11 cellular contexts compared by ENCODE assay signal in the genomic region with DNA sequence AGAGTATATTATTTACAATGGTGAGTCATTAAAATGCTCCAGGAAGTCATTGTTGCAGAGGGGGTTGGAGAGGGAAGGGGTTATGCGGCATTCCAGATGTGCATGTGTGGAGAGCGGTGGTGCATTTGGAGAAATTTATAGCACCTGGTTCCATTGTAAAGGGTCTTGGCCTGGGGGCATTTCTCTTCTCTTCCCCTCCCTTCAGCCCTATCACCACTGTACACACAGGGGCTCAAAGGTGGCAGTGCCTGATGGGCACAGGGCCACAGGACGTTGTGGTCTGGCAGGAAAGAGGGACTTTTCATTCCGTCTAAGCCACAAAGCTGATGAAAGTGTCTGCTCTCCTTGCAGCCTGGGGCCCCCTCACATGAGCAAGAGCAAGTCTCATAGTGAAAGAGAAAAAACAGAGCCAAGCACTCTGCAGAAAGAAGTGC.
DNase-seq lines count a peak whose midpoint lies in the region; ATAC-seq and TF ChIP-seq lines count a peak whose summit lies in the region.
"Had no signal": no experiment of that assay in that cellular context is flagged by ENCODE, and none has a peak within 500 bp of the region (broad histone marks: within the 10 kb centered on the region; RNA-seq: fewer than 3 reads in every experiment).

No MANE protein-coding gene starts in this region.

- no peak overlapping the region for H3K27ac ChIP-seq in heart right ventricle

- peaks cover 29% of the 10 kb centered on the region for H3K9me3 Mint-ChIP-seq in activated CD4-positive, alpha-beta memory T cell treated with anti-CD3 and anti-CD28 coated beads for 36 hours

- CTCF ChIA-PET in activated CD4-positive, alpha-beta memory T cell treated with anti-CD3 and anti-CD28 coated beads for 36 hours (lab: Charles Lee) = no interaction called here

- TF ChIP-seq CTCF in HFF-Myc (IDR thresholded peaks at IDR 0.05; ENCODE audit: low read depth, low read length, missing control alignments) (no peak), heart right ventricle (IDR thresholded peaks at IDR 0.05) (no peak)

- no peaks in the 10 kb centered on the region for H3K27me3 Mint-ChIP-seq in activated CD4-positive, alpha-beta memory T cell treated with anti-CD3 and anti-CD28 coated beads for 36 hours
- H3K27me3 Mint-ChIP-seq: activated naive CD4-positive, alpha-beta T cell treated with anti-CD3 and anti-CD28 coated beads, Interleukin-2, amount 50 U/mL, for 24 hours; IgD-negative memory B cell had no signal

- H3K27me3 ChIP-seq in MG63 (no peaks in the 10 kb centered on the region), heart right ventricle (no peaks in the 10 kb centered on the region)

- DNase-seq in HFF-Myc (ENCODE audit: extremely low read depth, low read depth) (peak; percentile 77), MG63 (peak; percentile 67), left kidney (ENCODE audit: low read depth, low spot score) (peak; percentile 71), heart right ventricle (no peak), ecto neural progenitor cell (ENCODE audit: low spot score) (no peak)
- no peak for DNase-seq in activated effector memory CD4-positive, alpha-beta T cell treated with anti-CD3 and anti-CD28 coated beads, Interleukin-2, amount 50 U/mL, for 16 hours
- DNase-seq in activated CD4-positive, alpha-beta memory T cell treated with anti-CD3 and anti-CD28 coated beads for 36 hours = no peak
- DNase-seq: naive B cell had no signal

- H3K9me3 ChIP-seq in MG63 (no peaks in the 10 kb centered on the region), heart right ventricle (no peaks in the 10 kb centered on the region)

- H3K36me3 ChIP-seq in MG63 = no peaks in the 10 kb centered on the region
- no peaks in the 10 kb centered on the region for H3K36me3 ChIP-seq in heart right ventricle

- POLR2A ChIA-PET in activated CD4-positive, alpha-beta memory T cell treated with anti-CD3 and anti-CD28 coated beads for 36 hours (lab: Charles Lee) = no interaction called here

- no peak overlapping the region for H3K27ac Mint-ChIP-seq in activated CD4-positive, alpha-beta memory T cell treated with anti-CD3 and anti-CD28 coated beads for 36 hours
- H3K27ac Mint-ChIP-seq: activated naive CD4-positive, alpha-beta T cell treated with anti-CD3 and anti-CD28 coated beads, Interleukin-2, amount 50 U/mL, for 24 hours; IgD-negative memory B cell; naive B cell had no signal

- H3K4me3 ChIP-seq in HFF-Myc (replicated peaks; ENCODE audit: low read depth, low read length) (no peak overlapping the region), MG63 (no peak overlapping the region), heart right ventricle (no peak overlapping the region)

- WGBS in heart right ventricle, 2 donors = 57 to 58% methylated on average over 4 of the region's 4 CpGs

- intact Hi-C loops in heart right ventricle (cut with DNase I) = no loop called here
- intact Hi-C loops in activated CD4-positive, alpha-beta memory T cell treated with anti-CD3 and anti-CD28 coated beads for 36 hours (cut with micrococcal nuclease) = no loop called here

- H3K36me3 Mint-ChIP-seq in activated CD4-positive, alpha-beta memory T cell treated with anti-CD3 and anti-CD28 coated beads for 36 hours = no peaks in the 10 kb centered on the region
- H3K36me3 Mint-ChIP-seq: activated naive CD4-positive, alpha-beta T cell treated with anti-CD3 and anti-CD28 coated beads, Interleukin-2, amount 50 U/mL, for 24 hours; IgD-negative memory B cell; naive B cell had no signal

- no peaks in the 10 kb centered on the region for H3K4me1 ChIP-seq in heart right ventricle

- no peak overlapping the region for H3K4me3 Mint-ChIP-seq in activated CD4-positive, alpha-beta memory T cell treated with anti-CD3 and anti-CD28 coated beads for 36 hours
- H3K4me3 Mint-ChIP-seq: activated naive CD4-positive, alpha-beta T cell treated with anti-CD3 and anti-CD28 coated beads, Interleukin-2, amount 50 U/mL, for 24 hours; naive B cell had no signal

- H3K4me1 Mint-ChIP-seq in activated CD4-positive, alpha-beta memory T cell treated with anti-CD3 and anti-CD28 coated beads for 36 hours (ENCODE audit: low read depth) = no peaks in the 10 kb centered on the region
- H3K4me1 Mint-ChIP-seq: activated naive CD4-positive, alpha-beta T cell treated with anti-CD3 and anti-CD28 coated beads, Interleukin-2, amount 50 U/mL, for 24 hours; IgD-negative memory B cell had no signal

- ATAC-seq in GM18511 (IDR thresholded peaks at IDR 0.05; ENCODE audit: unreplicated experiment) (peak; percentile 77), heart right ventricle (no peak)

Comparison
In these comparisons a context has a peak if more than half of its experiments do, and no peak if none do; other contexts are left out.
1. DNase-seq: peak in HFF-Myc (single experiment), MG63 (single experiment) and left kidney (single experiment); none in heart right ventricle (0 of 2), activated effector memory CD4-positive, alpha-beta T cell treated with anti-CD3 and anti-CD28 coated beads, Interleukin-2, amount 50 U/mL, for 16 hours (single experiment), ecto neural progenitor cell (single experiment) and activated CD4-positive, alpha-beta memory T cell treated with anti-CD3 and anti-CD28 coated beads for 36 hours (single experiment).